8 cellular contexts compared by ENCODE assay signal in the genomic region with DNA sequence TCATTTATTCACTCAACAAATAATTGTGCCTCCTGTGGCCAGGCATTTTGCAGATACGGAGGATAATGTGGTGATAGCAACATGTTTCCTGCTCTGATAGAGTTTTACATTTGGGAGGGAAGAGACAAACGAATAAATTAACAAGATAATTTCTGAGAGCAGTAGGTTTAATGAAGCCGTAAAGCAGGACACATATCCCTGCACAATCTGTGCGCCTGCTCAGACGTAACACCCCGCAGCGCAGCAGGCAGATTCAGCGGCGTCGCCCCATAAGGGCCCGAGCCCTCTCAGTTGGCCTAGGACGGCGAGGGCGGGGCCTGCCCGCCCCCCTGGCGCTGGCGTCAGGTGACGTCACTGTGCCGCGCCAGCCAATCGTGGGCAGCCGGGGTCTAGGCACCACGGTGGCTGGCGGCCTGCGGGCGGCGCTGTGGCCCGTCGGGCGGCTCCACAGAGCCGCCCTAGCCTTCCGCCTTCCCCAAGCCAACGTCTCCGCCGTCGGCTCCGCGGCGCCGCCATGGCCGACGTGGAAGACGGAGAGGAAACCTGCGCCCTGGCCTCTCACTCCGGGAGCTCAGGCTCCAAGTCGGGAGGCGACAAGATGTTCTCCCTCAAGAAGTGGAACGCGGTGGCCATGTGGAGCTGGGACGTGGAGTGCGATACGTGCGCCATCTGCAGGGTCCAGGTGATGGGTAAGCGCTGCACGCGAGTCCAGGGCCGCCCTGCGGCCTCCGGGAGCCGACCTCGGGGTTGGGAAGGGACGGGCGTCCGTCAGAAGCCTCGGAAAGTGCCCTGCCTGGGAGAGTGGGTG. TPM values are rescaled to one million over a fixed set of nuclear protein-coding genes. Genes with fewer than 3 reads are reported as not detected.
DNase-seq lines count a peak whose midpoint lies in the region; ATAC-seq lines count a peak whose summit lies in the region.

Gene RNF7 (plus strand): TSS at position 471 of the 808 bp plus-strand sequence. CDS start 44 bp downstream, at position 515.

- peak; percentile 93 for ATAC-seq in GM19468 (IDR thresholded peaks at IDR 0.05; ENCODE audit: extremely low read depth, unreplicated experiment)

- peak; percentile 93 for DNase-seq in COLO829 (ENCODE audit: low spot score)
- peak; percentile 77 for DNase-seq in HS-5 (ENCODE audit: low read depth)
- DNase-seq in NK-92 (lab: John Stamatoyannopoulos, UW; ENCODE audit: unreplicated experiment): peak; percentile 82
- peak; percentile 88 to 95 for DNase-seq in activated CD8-positive, alpha-beta memory T cell treated with anti-CD3 and anti-CD28 coated beads for 1 hour (ENCODE audit: extremely low read depth in 1 of 2, low read depth in 1 of 2)
- DNase-seq in effector CD4-positive, alpha-beta T cell: peak; percentile 95
- DNase-seq in lung microvascular endothelial cell (ENCODE audit: low read depth in 2 of 2): peak; percentile 95 to 97
- DNase-seq in stimulated activated CD4-positive, alpha-beta T cell treated with anti-CD3 and anti-CD28 coated beads, TNF-alpha, amount 100 ng/mL, for 48 hours (ENCODE audit: low read depth in 3 of 3): peak; percentile 92 to 95 (median 94)

RNA-seq across cellular contexts. Expression of gene RNF7, which starts in this region (rescaled TPM):
- total RNA-seq in lung microvascular endothelial cell: 23.4 and 27.9 TPM in 2 replicates

Comparison
In these comparisons a context has a peak if more than half of its experiments do, and no peak if none do; other contexts are left out.
1. Peak in every context shown above with its lines: DNase-seq and ATAC-seq.